8 cellular contexts compared by ENCODE assay signal in genomic region chr16:4694664-4695451, GRCh38. TPM values are rescaled to one million over a fixed set of nuclear protein-coding genes. Genes with fewer than 3 reads are reported as not detected.
A peak's percentile ranks its signal among the peaks of the same experiment; 100 is the strongest.
DNase-seq lines count a peak whose midpoint lies in the region; ATAC-seq, FAIRE-seq and TF ChIP-seq lines count a peak whose summit lies in the region.

No MANE protein-coding gene starts in this region.

- H3K9me3 ChIP-seq in BLaER1 treated with 17β-estradiol and CSF1 and Interleukin-3, amounts not matched to agents 10 nM and 100 nM (replicated peaks in 1 of 11), result no peaks in the 10 kb centered on the region
- H3K9me3 ChIP-seq in PC-9 (ENCODE audit: insufficient read depth, low read depth), result no peaks in the 10 kb centered on the region
- no peaks in the 10 kb centered on the region for H3K9me3 ChIP-seq in endothelial cell of umbilical vein (replicated peaks; ENCODE audit: control insufficient read depth, insufficient read depth, low read length)

- H3K9me2 ChIP-seq in PC-9 (ENCODE audit: insufficient read depth), result no peaks in the 10 kb centered on the region

- no peaks in the 10 kb centered on the region for H3K9me3 Mint-ChIP-seq in nephron

- peak overlapping the region; percentile 75 to 97 (median 89) for H3K4me2 ChIP-seq in BLaER1 treated with 17β-estradiol and CSF1 and Interleukin-3, amounts not matched to agents 10 nM and 100 nM
- H3K4me2 ChIP-seq in PC-9, result peak overlapping the region; percentile 78
- no peak overlapping the region for H3K4me2 ChIP-seq in endothelial cell of umbilical vein (ENCODE audit: insufficient read depth, low read length)

- peaks cover 12% of the 10 kb centered on the region for H3K36me3 Mint-ChIP-seq in nephron (ENCODE audit: low read depth)

- H3K4me3 Mint-ChIP-seq in nephron, result peak overlapping the region; percentile 88 to 91 (median 91)

- no TSS peak for BruUV-seq in PC-9 (replicated peaks; lab: Mats Ljungman, UMichigan)
- BruUV-seq in endothelial cell of umbilical vein (replicated peaks; lab: Mats Ljungman, UMichigan), result no TSS peak

- POLR2A ChIA-PET in PC-9 (lab: Charles Lee; ENCODE audit: unreplicated experiment), result interaction anchor here (0.6 kb wide), 1 partner anchor 253 kb away, joined by 5 read pairs; no protein-coding TSS in a partner anchor
- POLR2A ChIA-PET in endothelial cell of umbilical vein (lab: Charles Lee), result no interaction called here

- H3K27me3 Mint-ChIP-seq in nephron (ENCODE audit: low read depth), result no peaks in the 10 kb centered on the region

- peak overlapping the region; percentile 83 to 99 (median 94); a peak in 19 of 20 replicates for H3K4me3 ChIP-seq in BLaER1 treated with 17β-estradiol and CSF1 and Interleukin-3, amounts not matched to agents 10 nM and 100 nM
- H3K4me3 ChIP-seq in PC-9, result peak overlapping the region; percentile 90; the same call in 1 of the 2 replicates
- peak overlapping the region in 1 of 3 experiments; percentile 93 for H3K4me3 ChIP-seq in endothelial cell of umbilical vein (replicated peaks in 1 of 3; ENCODE audit: insufficient read depth in 1 of 3, low read depth in 1 of 3, low read length in 3 of 3)

- peaks cover 3% of the 10 kb centered on the region; the same call in 1 of the 2 replicates for H3K79me2 ChIP-seq in PC-9 (ENCODE audit: low read depth)
- H3K79me2 ChIP-seq in endothelial cell of umbilical vein (ENCODE audit: control insufficient read depth, insufficient read depth, low read length), result no peaks in the 10 kb centered on the region

- dilution Hi-C loops in endothelial cell of umbilical vein (cut with MboI; ENCODE audit: extremely low pct_ligation_motif_present, low sequenced_read_pairs), result no loop called here

- peak overlapping the region; percentile 25 to 88 (median 80) for H3K27ac Mint-ChIP-seq in nephron

- no peak for FAIRE-seq in endothelial cell of umbilical vein (lab: Jason Lieb, UNC)

- TF ChIP-seq CTCF in PC-9 (conservative IDR thresholded peaks at IDR 0.05), result no peak
- TF ChIP-seq CTCF in endothelial cell of umbilical vein (IDR thresholded peaks at IDR 0.05; ENCODE audit: extremely low read depth in 1 of 2, insufficient read depth in 1 of 2, low read depth in 1 of 2, low read length in 2 of 2), result no peak
- TF ChIP-seq CTCF in nephron (IDR thresholded peaks at IDR 0.05; ENCODE audit: unreplicated experiment in 3 of 3), result no peak

- no peak for TF ChIP-seq POLR2A in endothelial cell of umbilical vein (IDR thresholded peaks at IDR 0.05; ENCODE audit: low read depth, low read length)

- peaks cover 41 to 55% (median 50%) of the 10 kb centered on the region in 10 experiments for H3K4me1 ChIP-seq in BLaER1 treated with 17β-estradiol and CSF1 and Interleukin-3, amounts not matched to agents 10 nM and 100 nM
- H3K4me1 ChIP-seq in PC-9 (replicated peaks; ENCODE audit: insufficient read depth), result peaks cover 10% of the 10 kb centered on the region; the same call in 1 of the 2 replicates
- H3K4me1 ChIP-seq in endothelial cell of umbilical vein (ENCODE audit: control insufficient read depth, extremely low read depth, insufficient read depth, low read length), result peaks cover 4% of the 10 kb centered on the region

- H3K27ac ChIP-seq in BLaER1 treated with 17β-estradiol and CSF1 and Interleukin-3, amounts not matched to agents 10 nM and 100 nM, result peak overlapping the region in 4 of 11 experiments; percentile 8 to 44 (median 22); a peak in 3 of 22 replicates
- H3K27ac ChIP-seq in PC-9 (no peak overlapping the region), endothelial cell of umbilical vein (ENCODE audit: insufficient read depth, low read depth, low read length) (no peak overlapping the region)

- H3K9ac ChIP-seq in BLaER1 treated with 17β-estradiol and CSF1 and Interleukin-3, amounts not matched to agents 10 nM and 100 nM, result peak overlapping the region; percentile 86 to 93 (median 88); a peak in 19 of 22 replicates
- H3K9ac ChIP-seq in endothelial cell of umbilical vein (replicated peaks; ENCODE audit: extremely low read depth, insufficient read depth, low read length), result no peak overlapping the region

- CTCF ChIA-PET in PC-9 (lab: Charles Lee), result interaction anchor here (0.6 kb wide), 1 partner anchor 385 kb away, joined by 6 read pairs; no protein-coding TSS in a partner anchor
- CTCF ChIA-PET in endothelial cell of umbilical vein (lab: Charles Lee), result interaction anchor here (1.1 to 1.2 kb wide), 2 partner anchors 12 to 261 kb away, joined by 3 read pairs; no protein-coding TSS in a partner anchor

- ATAC-seq in HG03439 (IDR thresholded peaks at IDR 0.05; ENCODE audit: unreplicated experiment) (no peak), GM18873 (IDR thresholded peaks at IDR 0.05; ENCODE audit: low FRiP score, unreplicated experiment) (no peak)

- peaks cover 19 to 79% (median 41%) of the 10 kb centered on the region in 11 experiments; a peak in 21 of 22 replicates for H4K20me1 ChIP-seq in BLaER1 treated with 17β-estradiol and CSF1 and Interleukin-3, amounts not matched to agents 10 nM and 100 nM
- H4K20me1 ChIP-seq in PC-9 (ENCODE audit: insufficient read depth) (peaks cover 3% of the 10 kb centered on the region; the same call in 1 of the 2 replicates), endothelial cell of umbilical vein (replicated peaks; ENCODE audit: control insufficient read depth, extremely low read depth, insufficient read depth, low read length) (no peaks in the 10 kb centered on the region)

- peaks cover 4% of the 10 kb centered on the region; the same call in 1 of the 2 replicates for H3F3A ChIP-seq in PC-9 (ENCODE audit: insufficient read depth, low read depth)

- H2AFZ ChIP-seq in PC-9, result no peak overlapping the region
- H2AFZ ChIP-seq in endothelial cell of umbilical vein (ENCODE audit: low read depth, low read length), result no peak overlapping the region

- intact Hi-C loops in PC-9 (cut with micrococcal nuclease; ENCODE audit: unreplicated experiment), result no loop called here
- intact Hi-C loops in endothelial cell of umbilical vein (cut with micrococcal nuclease), result no loop called here

- H3K36me3 ChIP-seq in BLaER1 treated with 17β-estradiol and CSF1 and Interleukin-3, amounts not matched to agents 10 nM and 100 nM, result peaks cover 39 to 57% (median 51%) of the 10 kb centered on the region in 11 experiments
- H3K36me3 ChIP-seq in PC-9 (ENCODE audit: low read depth), result no peaks in the 10 kb centered on the region
- H3K36me3 ChIP-seq in endothelial cell of umbilical vein (ENCODE audit: control insufficient read depth in 2 of 2, extremely low read depth in 1 of 2, insufficient read depth in 2 of 2, low read length in 2 of 2), result peaks cover 3 to 25% of the 10 kb centered on the region in 2 experiments

- no peaks in the 10 kb centered on the region for H3K27me3 ChIP-seq in BLaER1 treated with 17β-estradiol and CSF1 and Interleukin-3, amounts not matched to agents 10 nM and 100 nM
- H3K27me3 ChIP-seq in PC-9 (ENCODE audit: insufficient read depth, low read depth), result no peaks in the 10 kb centered on the region
- H3K27me3 ChIP-seq in endothelial cell of umbilical vein (ENCODE audit: control insufficient read depth in 2 of 2, insufficient read depth in 2 of 2, low read length in 2 of 2), result no peaks in the 10 kb centered on the region

- H3K4me1 Mint-ChIP-seq in nephron, result peaks cover 9% of the 10 kb centered on the region

- no peaks in the 10 kb centered on the region for H3K9me1 ChIP-seq in endothelial cell of umbilical vein (replicated peaks; ENCODE audit: control insufficient read depth, extremely low read depth, insufficient read depth, low read length)

- DNase-seq in PC-9 (no peak), endothelial cell of umbilical vein (ENCODE audit: low read depth, low spot score) (no peak), NCI-H226 (no peak), GM19238 (ENCODE audit: insufficient read length, low spot score) (no peak)

TF ChIP-seq in endothelial cell of umbilical vein, 7 proteins besides CTCF, POLR2A, EP300 and RAD21:
- peak; percentile 24 for TF ChIP-seq POLR2AphosphoS5 (IDR thresholded peaks at IDR 0.05; ENCODE audit: insufficient read depth, low read depth, low read length)
- no peak for TF ChIP-seq GATA2 (IDR thresholded peaks at IDR 0.05; ENCODE audit: insufficient read depth, insufficient read length, low read depth, low read length)

RNA-seq across cellular contexts. Expression of gene NUDT16L1, which starts 1.5 kb away (rescaled TPM):
- total RNA-seq in PC-9 (2021) (25.7 and 37.5 TPM in 2 replicates), endothelial cell of umbilical vein (22.8 and 24.7 TPM in 2 replicates)
- polyA plus RNA-seq in endothelial cell of umbilical vein, result 53.1 and 65.3 TPM in 2 replicates
- 31.7 and 40.0 TPM in 2 replicates for polyA plus RNA-seq in endothelial cell of umbilical vein (2011; cell fraction: cytosol; rRNA removed)
- polyA plus RNA-seq in endothelial cell of umbilical vein (2011; cell fraction: nucleus; rRNA removed), result 21.0 and 21.6 TPM in 2 replicates
- 17.9 and 18.2 TPM in 2 replicates for polyA plus RNA-seq in endothelial cell of umbilical vein (2012)
- polyA minus RNA-seq in endothelial cell of umbilical vein, result 10.0 and 12.4 TPM in 2 replicates
- polyA minus RNA-seq in endothelial cell of umbilical vein (2011; cell fraction: cytosol; rRNA and poly(A)+ RNA removed), result 10.4 TPM
- polyA minus RNA-seq in endothelial cell of umbilical vein (2011; cell fraction: nucleus; rRNA and poly(A)+ RNA removed), result 4.7 and 6.4 TPM in 2 replicates

RNA-seq across cellular contexts. Expression of gene ANKS3, which starts 39.2 kb away (rescaled TPM):
- 32.8 and 35.0 TPM in 2 replicates for total RNA-seq in PC-9 (2021)
- 22.5 and 24.0 TPM in 2 replicates for total RNA-seq in endothelial cell of umbilical vein
- 13.9 and 14.2 TPM in 2 replicates for polyA plus RNA-seq in endothelial cell of umbilical vein
- 7.1 and 10.2 TPM in 2 replicates for polyA plus RNA-seq in endothelial cell of umbilical vein (2011; cell fraction: cytosol; rRNA removed)
- 64.7 and 66.4 TPM in 2 replicates for polyA plus RNA-seq in endothelial cell of umbilical vein (2011; cell fraction: nucleus; rRNA removed)
- 5.7 and 9.6 TPM in 2 replicates for polyA plus RNA-seq in endothelial cell of umbilical vein (2012)
- 22.7 and 26.9 TPM in 2 replicates for polyA minus RNA-seq in endothelial cell of umbilical vein
- 7.1 TPM for polyA minus RNA-seq in endothelial cell of umbilical vein (2011; cell fraction: cytosol; rRNA and poly(A)+ RNA removed)
- polyA minus RNA-seq in endothelial cell of umbilical vein (2011; cell fraction: nucleus; rRNA and poly(A)+ RNA removed), result 28.4 and 29.0 TPM in 2 replicates

RNA-seq across cellular contexts. Expression of gene DNAAF8, which starts 39.5 kb away (rescaled TPM):
- 1.8 and 2.4 TPM in 2 replicates for total RNA-seq in PC-9 (2021)
- total RNA-seq in endothelial cell of umbilical vein, result 1.0 TPM in 1 of 2 replicates, not detected in the other
- polyA plus RNA-seq in endothelial cell of umbilical vein, result 0.49 and 0.58 TPM in 2 replicates
- polyA plus RNA-seq in endothelial cell of umbilical vein (2011; cell fraction: cytosol; rRNA removed), result 0.49 and 0.61 TPM in 2 replicates
- polyA plus RNA-seq in endothelial cell of umbilical vein (2011; cell fraction: nucleus; rRNA removed), result 0.07 and 0.17 TPM in 2 replicates
- 0.30 and 0.52 TPM in 2 replicates for polyA plus RNA-seq in endothelial cell of umbilical vein (2012)
- polyA minus RNA-seq in endothelial cell of umbilical vein, result 0.24 and 1.00 TPM in 2 replicates
- polyA minus RNA-seq in endothelial cell of umbilical vein (2011; cell fraction: cytosol; rRNA and poly(A)+ RNA removed), result not detected
- not detected in 2 replicates for polyA minus RNA-seq in endothelial cell of umbilical vein (2011; cell fraction: nucleus; rRNA and poly(A)+ RNA removed)
